In genomic region chr1:113072757-113073456, GRCh38 we compare ENCODE assay signal across 1 cellular context.
TF ChIP-seq lines count a peak whose summit lies in the region.

Gene LRIG2 (plus strand): TSS chr1:113073198. CDS start chr1:113073407, 209 bp downstream.

TF ChIP-seq in K562, 482 proteins besides CTCF, POLR2A, EP300 and RAD21 (continued from another document):
- TF ChIP-seq DEAF1 (CRISPR knock-in tag; IDR thresholded peaks at IDR 0.05): peak; percentile 86
